Comparison of ENCODE assay signal across 31 cellular contexts in genomic region chr18:79903071-79903635, GRCh38. TPM values are rescaled to one million over a fixed set of nuclear protein-coding genes. Genes with fewer than 3 reads are reported as not detected.
DNase-seq lines count a peak whose midpoint lies in the region; ATAC-seq, FAIRE-seq and TF ChIP-seq lines count a peak whose summit lies in the region.
"Had no signal": no experiment of that assay in that cellular context is flagged by ENCODE, and none has a peak within 500 bp of the region (broad histone marks: within the 10 kb centered on the region; RNA-seq: fewer than 3 reads in every experiment).

No MANE protein-coding gene starts in this region.

- H3K18ac ChIP-seq in H9 (ENCODE audit: insufficient read length, low read depth, low read length), result no peak overlapping the region

- DNase-seq in GM12891 (ENCODE audit: insufficient read length, low spot score) (peak; percentile 12), H9 (peak; percentile 21), chondrocyte (ENCODE audit: low spot score) (peak; percentile 79), posterior vena cava (ENCODE audit: low spot score) (peak; percentile 78), islet precursor cell (no peak), D721Med (ENCODE audit: insufficient read length, low spot score) (no peak), coronary artery (ENCODE audit: low spot score) (no peak)
- DNase-seq: activated CD4-positive, alpha-beta T cell treated with anti-CD3 and anti-CD28 coated beads, Interleukin-2, amount 10 ng/mL, durations not matched to agents 24 days and 14 days; activated naive CD4-positive, alpha-beta T cell treated with anti-CD3 and anti-CD28 coated beads, Interleukin-2, amount 10 ng/mL, durations not matched to agents 7 days and 5 days; activated T-cell treated with anti-CD3 and anti-CD28 coated beads, Interleukin-2, amount 50 U/mL, for 72 hours; DMS 273 treated with DMSO at 0.1 percent for 48 hours; esophagus squamous epithelium; foreskin melanocyte; IMR-90; mammary epithelial cell; MV-4-11; NCI-H1436; NCI-H2081 treated with DMSO at 0.1 percent for 48 hours; NCI-H226; NCI-H748 treated with DMSO at 0.1 percent for 48 hours; stimulated activated CD4-positive, alpha-beta T cell treated with anti-CD3 and anti-CD28 coated beads, Interleukin-4, amount 100 ng/mL, for 4 hours; T-helper 9 cell had no signal

- no peak overlapping the region for H3K4me3 ChIP-seq in coronary artery
- H3K4me3 ChIP-seq: adrenal gland, body of pancreas, esophagus squamous epithelium, neural progenitor cell, Peyer's patch had no signal

- H2AFZ ChIP-seq in H9 (ENCODE audit: low read length), result no peak overlapping the region
- H2AFZ ChIP-seq: neural progenitor cell had no signal

- TF ChIP-seq POLR2A in GM12891 (IDR thresholded peaks at IDR 0.05; ENCODE audit: low read depth, low read length), result no peak

- peaks cover 8% of the 10 kb centered on the region for H3K9me3 ChIP-seq in H9 (ENCODE audit: control insufficient read depth, low read depth, low read length)
- H3K9me3 ChIP-seq: adrenal gland had no signal

- no peak overlapping the region for H3K23ac ChIP-seq in H9 (ENCODE audit: insufficient read length, low read depth, low read length)

- ATAC-seq in GM18502 (IDR thresholded peaks at IDR 0.05; ENCODE audit: poor library complexity, unreplicated experiment), result no peak
- ATAC-seq: activated T-cell treated with anti-CD3 and anti-CD28 coated beads, Interleukin-2, amount 50 U/mL, for 72 hours; body of pancreas; HCT116; stimulated activated effector memory CD8-positive, alpha-beta T cell treated with anti-CD3 and anti-CD28 coated beads, Interleukin-12 subunit alpha, Interleukin-12 subunit beta, amount 100 ng/mL, for 72 hours had no signal

- H3K27ac ChIP-seq in H9 (ENCODE audit: insufficient read length, low read depth, low read length) (no peak overlapping the region), coronary artery (no peak overlapping the region)
- H3K27ac ChIP-seq: adrenal gland, body of pancreas, esophagus squamous epithelium, neural progenitor cell, Peyer's patch, VCaP had no signal

- H4K8ac ChIP-seq in H9 (replicated peaks; ENCODE audit: insufficient read length, low read depth, low read length), result no peak overlapping the region

- TF ChIP-seq CTCF in H9 (conservative IDR thresholded peaks at IDR 0.05), result no peak
- TF ChIP-seq CTCF in chondrocyte (IDR thresholded peaks at IDR 0.05), result no peak
- TF ChIP-seq CTCF in D721Med (IDR thresholded peaks at IDR 0.05; ENCODE audit: insufficient read depth, missing control alignments), result no peak
- no peak for TF ChIP-seq CTCF in coronary artery (IDR thresholded peaks at IDR 0.05)

- no peak overlapping the region; the same call in 1 of the 2 replicates for H3K14ac ChIP-seq in H9 (ENCODE audit: insufficient read depth, low read length)

- H3K4me3 Mint-ChIP-seq in H9 (no peak overlapping the region), chondrocyte (ENCODE audit: unreplicated experiment) (no peak overlapping the region)
- H3K4me3 Mint-ChIP-seq: activated CD4-positive, alpha-beta T cell treated with anti-CD3 and anti-CD28 coated beads, Interleukin-2, amount 10 ng/mL, durations not matched to agents 24 days and 14 days; activated naive CD4-positive, alpha-beta T cell treated with anti-CD3 and anti-CD28 coated beads, Interleukin-2, amount 10 ng/mL, durations not matched to agents 7 days and 5 days; activated T-cell treated with anti-CD3 and anti-CD28 coated beads, Interleukin-2, amount 50 U/mL, for 72 hours; CD8-positive, alpha-beta memory T cell; neural progenitor cell; stimulated activated effector memory CD8-positive, alpha-beta T cell treated with anti-CD3 and anti-CD28 coated beads, Interleukin-12 subunit alpha, Interleukin-12 subunit beta, amount 100 ng/mL, for 72 hours had no signal

- H3K27me3 ChIP-seq in H9 (ENCODE audit: insufficient read depth, low read length), result no peaks in the 10 kb centered on the region
- H3K27me3 ChIP-seq: adrenal gland, body of pancreas, esophagus squamous epithelium, neural progenitor cell, Peyer's patch had no signal

- H3K9me3 Mint-ChIP-seq in H9 (peaks cover 20 to 36% of the 10 kb centered on the region in 2 experiments), chondrocyte (ENCODE audit: low read depth) (peaks cover 10% of the 10 kb centered on the region)
- H3K9me3 Mint-ChIP-seq: activated T-cell treated with anti-CD3 and anti-CD28 coated beads, Interleukin-2, amount 50 U/mL, for 72 hours; stimulated activated effector memory CD8-positive, alpha-beta T cell treated with anti-CD3 and anti-CD28 coated beads, Interleukin-12 subunit alpha, Interleukin-12 subunit beta, amount 100 ng/mL, for 72 hours had no signal

- no peak overlapping the region for H2BK20ac ChIP-seq in H9 (ENCODE audit: low read depth, low read length, poor library complexity, severe bottlenecking)

- H3K4ac ChIP-seq in H9 (ENCODE audit: low read depth, low read length), result no peak overlapping the region

- no peaks in the 10 kb centered on the region for H3K23me2 ChIP-seq in H9 (ENCODE audit: insufficient read length, low read depth, low read length, poor library complexity, severe bottlenecking)

- no peak overlapping the region for H2AK5ac ChIP-seq in H9 (ENCODE audit: insufficient read length, low read length)

- H2BK12ac ChIP-seq in H9 (ENCODE audit: insufficient read length, low read depth, low read length), result no peak overlapping the region

- whole genome bisulfite sequencing in H9 (ENCODE audit: extremely low coverage, insufficient read length, low lambda C conversion rate), result no CpG with 5 or more reads among the region's 28 CpGs

- intact Hi-C loops in posterior vena cava (cut with DNase I), result no loop called here

- H3K4me2 ChIP-seq in H9 (ENCODE audit: insufficient read depth, insufficient read length, low read length), result no peak overlapping the region
- H3K4me2 ChIP-seq: neural progenitor cell had no signal

- no peaks in the 10 kb centered on the region for H3K4me1 ChIP-seq in H9 (ENCODE audit: insufficient read depth, low read length)
- H3K4me1 ChIP-seq: adrenal gland, body of pancreas, neural progenitor cell, Peyer's patch had no signal

- H3K56ac ChIP-seq in H9 (ENCODE audit: insufficient read length, low read depth, low read length), result no peak overlapping the region

- H2BK15ac ChIP-seq in H9 (ENCODE audit: low read depth, low read length), result no peak overlapping the region

- no peak overlapping the region for H2BK5ac ChIP-seq in H9 (ENCODE audit: insufficient read length, low read length)

- H3K27me3 Mint-ChIP-seq in H9 (ENCODE audit: low read depth), result peaks cover 7% of the 10 kb centered on the region
- no peaks in the 10 kb centered on the region for H3K27me3 Mint-ChIP-seq in chondrocyte (ENCODE audit: low read depth)
- H3K27me3 Mint-ChIP-seq: activated CD4-positive, alpha-beta T cell treated with anti-CD3 and anti-CD28 coated beads, Interleukin-2, amount 10 ng/mL, durations not matched to agents 24 days and 14 days; CD8-positive, alpha-beta memory T cell had no signal

- no peak overlapping the region for H2BK120ac ChIP-seq in H9 (ENCODE audit: low read depth, low read length, poor library complexity, severe bottlenecking)

- H3K27ac Mint-ChIP-seq in H9 (peak overlapping the region in 1 of 3 experiments; percentile 22; a peak in 1 of 7 replicates), chondrocyte (ENCODE audit: unreplicated experiment) (no peak overlapping the region)
- H3K27ac Mint-ChIP-seq: activated CD4-positive, alpha-beta T cell treated with anti-CD3 and anti-CD28 coated beads, Interleukin-2, amount 10 ng/mL, durations not matched to agents 24 days and 14 days; activated naive CD4-positive, alpha-beta T cell treated with anti-CD3 and anti-CD28 coated beads, Interleukin-2, amount 10 ng/mL, durations not matched to agents 7 days and 5 days; activated T-cell treated with anti-CD3 and anti-CD28 coated beads, Interleukin-2, amount 50 U/mL, for 72 hours; neural progenitor cell had no signal

- no peaks in the 10 kb centered on the region for H3K79me1 ChIP-seq in H9 (ENCODE audit: insufficient read depth, low read depth, low read length, poor library complexity, severe bottlenecking)

- no peak for FAIRE-seq in GM12891 (lab: Jason Lieb, UNC)
- FAIRE-seq in D721Med (lab: Jason Lieb, UNC), result no peak

- no peak overlapping the region for H3K9ac ChIP-seq in H9 (ENCODE audit: extremely low read depth, insufficient read length, low read length)
- H3K9ac ChIP-seq: neural progenitor cell had no signal

- H3K79me2 ChIP-seq in H9 (ENCODE audit: insufficient read depth, low read length), result no peaks in the 10 kb centered on the region

- no peaks in the 10 kb centered on the region for H4K20me1 ChIP-seq in H9 (ENCODE audit: control insufficient read depth, insufficient read depth, insufficient read length)

- H3T11ph ChIP-seq in H9 (ENCODE audit: low read length), result no peak overlapping the region

- H3K4me1 Mint-ChIP-seq in H9 (no peaks in the 10 kb centered on the region), chondrocyte (ENCODE audit: low read depth) (peaks cover under 1% of the 10 kb centered on the region)
- H3K4me1 Mint-ChIP-seq: neural progenitor cell had no signal

- H3K36me3 Mint-ChIP-seq in H9 (ENCODE audit: insufficient read depth in 1 of 3, low read depth in 3 of 3), result peaks cover 16 to 35% (median 22%) of the 10 kb centered on the region in 3 experiments
- H3K36me3 Mint-ChIP-seq in chondrocyte (ENCODE audit: low read depth), result peaks cover 21% of the 10 kb centered on the region

- no peak overlapping the region for H4K5ac ChIP-seq in H9 (ENCODE audit: insufficient read length, low read depth, low read length)

- H4K91ac ChIP-seq in H9 (ENCODE audit: insufficient read length, low read depth, low read length), result no peak overlapping the region

TF ChIP-seq in GM12891, 5 proteins besides CTCF, POLR2A, EP300 and RAD21:
- TF ChIP-seq SPI1 (IDR thresholded peaks at IDR 0.05; ENCODE audit: low read depth, low read length) (no peak), POLR2AphosphoS5 (IDR thresholded peaks at IDR 0.05; ENCODE audit: low read depth, low read length) (no peak), TAF1 (IDR thresholded peaks at IDR 0.05; ENCODE audit: low read depth, low read length) (no peak), PAX5 (IDR thresholded peaks at IDR 0.05; ENCODE audit: insufficient read depth, low read length, severe bottlenecking) (no peak), POU2F2 (IDR thresholded peaks at IDR 0.05; ENCODE audit: low read depth, low read length) (no peak)

RNA-seq across cellular contexts. Expression of gene SLC66A2, which starts 48.3 kb away (rescaled TPM):
- 25.6 TPM for polyA plus RNA-seq in GM12891 (2012; ENCODE audit: low read depth, missing spikeins)
- 10.3 and 13.0 TPM in 2 replicates for total RNA-seq in H9 (2021)
- total RNA-seq in chondrocyte, result 27.6 to 32.1 TPM (median 29.1 TPM) in 3 replicates
- total RNA-seq in posterior vena cava, result 10 to 100 TPM; 32.0 to 36.8 TPM

Comparison
In these comparisons a context has a peak if more than half of its experiments do, and no peak if none do; other contexts are left out.
1. DNase-seq: peak in GM12891 (single experiment), H9 (single experiment), chondrocyte (single experiment) and posterior vena cava (single experiment); none in islet precursor cell (single experiment), D721Med (single experiment) and coronary artery (single experiment).